23 cellular contexts compared by ENCODE assay signal in the genomic region with DNA sequence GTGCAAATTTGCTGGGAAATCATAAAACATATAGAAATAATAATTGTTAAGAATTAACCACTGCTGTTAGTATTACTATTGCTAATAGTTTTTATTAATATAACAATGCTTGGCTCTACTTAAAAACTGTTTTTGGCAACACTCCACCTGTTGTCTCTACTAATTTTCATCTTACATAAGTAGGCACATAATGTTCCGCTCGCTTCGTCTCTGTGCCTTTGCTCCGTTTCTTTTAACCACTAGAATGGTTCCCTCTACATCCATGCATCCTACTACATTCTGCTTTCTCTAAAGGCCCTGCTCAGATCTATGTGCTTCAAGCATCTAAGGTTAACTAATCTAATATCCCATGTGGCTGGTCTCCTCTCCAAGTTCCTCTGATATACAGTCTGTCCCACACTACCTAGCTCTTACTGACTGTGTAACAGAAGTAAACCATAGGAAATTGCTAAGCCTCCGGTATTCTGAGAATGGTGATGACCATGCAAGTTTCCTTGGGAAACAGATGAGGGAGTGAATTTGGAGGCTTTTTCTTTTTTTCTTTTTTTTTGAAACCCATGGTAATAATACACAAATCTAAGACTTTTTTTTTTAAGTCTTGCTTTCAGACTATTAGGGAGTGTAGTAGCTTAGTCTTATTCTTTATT.
DNase-seq lines count a peak whose midpoint lies in the region; ATAC-seq and TF ChIP-seq lines count a peak whose summit lies in the region.
"Had no signal": no experiment of that assay in that cellular context is flagged by ENCODE, and none has a peak within 500 bp of the region (broad histone marks: within the 10 kb centered on the region; RNA-seq: fewer than 3 reads in every experiment).

No MANE protein-coding gene starts in this region.

- no peak for ATAC-seq in GM23338
- ATAC-seq in GM19328 (IDR thresholded peaks at IDR 0.05; ENCODE audit: unreplicated experiment), result no peak
- ATAC-seq in GM21529 (IDR thresholded peaks at IDR 0.05; ENCODE audit: unreplicated experiment), result no peak

- H3K4me1 ChIP-seq in GM23338 (ENCODE audit: insufficient read depth), result peaks cover 28% of the 10 kb centered on the region
- H3K4me1 ChIP-seq in spleen, result peaks cover 0 to 21% (median 11%) of the 10 kb centered on the region in 6 donors
- H3K4me1 ChIP-seq: SJCRH30 had no signal

- intact Hi-C loops in spleen (cut with DNase I; ENCODE audit: low total_unique reads), result no loop called here

- no peak for TF ChIP-seq POLR2A in spleen (IDR thresholded peaks at IDR 0.05)

- no peaks in the 10 kb centered on the region for H3F3A ChIP-seq in GM23338 (replicated peaks; ENCODE audit: low read depth)

- no peaks in the 10 kb centered on the region for H3K9me3 ChIP-seq in spleen
- H3K9me3 ChIP-seq: adrenal gland, psoas muscle, SJCRH30, stomach had no signal

- DNase-seq in GM23338 (ENCODE audit: low spot score) (no peak), fibroblast of pulmonary artery (ENCODE audit: low read depth) (peak; percentile 19), spleen (no peak), AML-193 (lab: John Stamatoyannopoulos, UW) (no peak)
- DNase-seq: activated CD4-positive, alpha-beta memory T cell treated with anti-CD3 and anti-CD28 coated beads for 36 hours; activated gamma-delta T cell treated with Interleukin-2 at 50 U/mL for 16 hours; central memory CD4-positive, alpha-beta T cell; glutamatergic neuron; KBM-7; MV-4-11; NCI-H187; NCI-H774; psoas muscle; SJCRH30; stimulated activated CD4-positive, alpha-beta T cell treated with anti-CD3 and anti-CD28 coated beads, Interleukin-4, amount 100 ng/mL, for 4 hours; stomach; T-helper 1 cell; trophoblast cell; WERI-Rb-1 had no signal

- H3K4me3 ChIP-seq in GM23338, result no peak overlapping the region
- H3K4me3 ChIP-seq in fibroblast of pulmonary artery (replicated peaks; ENCODE audit: low read depth, low read length), result no peak overlapping the region
- H3K4me3 ChIP-seq in spleen, result no peak overlapping the region
- H3K4me3 ChIP-seq: adrenal gland, psoas muscle, SJCRH30, stomach had no signal

- H3K27me3 ChIP-seq in GM23338 (ENCODE audit: insufficient read depth), result no peaks in the 10 kb centered on the region
- H3K27me3 ChIP-seq in spleen (replicated peaks in 1 of 7), result peaks cover 0 to 4% (median 0%) of the 10 kb centered on the region in 7 donors
- H3K27me3 ChIP-seq: adrenal gland, SJCRH30, stomach had no signal

- peaks cover 28% of the 10 kb centered on the region for H3K4me1 Mint-ChIP-seq in GM23338

- no peak overlapping the region for H2AFZ ChIP-seq in GM23338

- 41 to 50% (median 46%) methylated on average over 5 of the region's 5 CpGs for WGBS in spleen, 5 donors

- peaks cover 37% of the 10 kb centered on the region; the same call in 2 of the 3 replicates for H3K36me3 Mint-ChIP-seq in GM23338 (ENCODE audit: low read depth)
- H3K36me3 Mint-ChIP-seq: activated CD4-positive, alpha-beta memory T cell treated with anti-CD3 and anti-CD28 coated beads for 36 hours had no signal

- H3K4me3 Mint-ChIP-seq in GM23338, result no peak overlapping the region
- H3K4me3 Mint-ChIP-seq: activated CD4-positive, alpha-beta memory T cell treated with anti-CD3 and anti-CD28 coated beads for 36 hours had no signal

- H4K20me1 ChIP-seq in GM23338 (replicated peaks; ENCODE audit: insufficient read depth), result no peaks in the 10 kb centered on the region

- peak overlapping the region; percentile 52 for H3K27ac Mint-ChIP-seq in GM23338
- H3K27ac Mint-ChIP-seq: activated CD4-positive, alpha-beta memory T cell treated with anti-CD3 and anti-CD28 coated beads for 36 hours had no signal

- H3K79me2 ChIP-seq in GM23338 (replicated peaks; ENCODE audit: insufficient read depth), result no peaks in the 10 kb centered on the region

- H3K4me2 ChIP-seq in GM23338, result peak overlapping the region; percentile 21

- no peaks in the 10 kb centered on the region for H3K36me3 ChIP-seq in GM23338 (ENCODE audit: insufficient read depth)
- H3K36me3 ChIP-seq in spleen, result peaks cover 0 to 14% (median 3%) of the 10 kb centered on the region in 6 donors
- H3K36me3 ChIP-seq: SJCRH30, stomach, WERI-Rb-1 had no signal

- no peaks in the 10 kb centered on the region for H3K27me3 Mint-ChIP-seq in GM23338 (ENCODE audit: insufficient read depth, low read depth, poor library complexity)

- TF ChIP-seq CTCF in GM23338 (conservative IDR thresholded peaks at IDR 0.05; ENCODE audit: low read depth in 2 of 2) (no peak), VCaP (conservative IDR thresholded peaks at IDR 0.05) (no peak), fibroblast of pulmonary artery (IDR thresholded peaks at IDR 0.05; ENCODE audit: low read length, missing control alignments) (no peak), spleen (IDR thresholded peaks at IDR 0.05 in 8 of 11, conservative IDR thresholded peaks at IDR 0.05 in 3 of 11) (no peak)

- H3K27ac ChIP-seq in GM23338 (ENCODE audit: low read depth) (no peak overlapping the region), VCaP (peak overlapping the region; percentile 51), spleen (peak overlapping the region in 6 of 8 donors; percentile 27 to 68 (median 52))
- H3K27ac ChIP-seq: psoas muscle, SJCRH30, WERI-Rb-1 had no signal

- no peaks in the 10 kb centered on the region; the same call in 1 of the 2 replicates for H3K9me2 ChIP-seq in GM23338 (ENCODE audit: insufficient read depth)

- no peaks in the 10 kb centered on the region for H3K9me3 Mint-ChIP-seq in GM23338
- H3K9me3 Mint-ChIP-seq: activated CD4-positive, alpha-beta memory T cell treated with anti-CD3 and anti-CD28 coated beads for 36 hours had no signal

TF ChIP-seq in GM23338, 12 proteins besides CTCF, POLR2A, EP300 and RAD21 (continues in another document):
- TF ChIP-seq, protein P1, sequence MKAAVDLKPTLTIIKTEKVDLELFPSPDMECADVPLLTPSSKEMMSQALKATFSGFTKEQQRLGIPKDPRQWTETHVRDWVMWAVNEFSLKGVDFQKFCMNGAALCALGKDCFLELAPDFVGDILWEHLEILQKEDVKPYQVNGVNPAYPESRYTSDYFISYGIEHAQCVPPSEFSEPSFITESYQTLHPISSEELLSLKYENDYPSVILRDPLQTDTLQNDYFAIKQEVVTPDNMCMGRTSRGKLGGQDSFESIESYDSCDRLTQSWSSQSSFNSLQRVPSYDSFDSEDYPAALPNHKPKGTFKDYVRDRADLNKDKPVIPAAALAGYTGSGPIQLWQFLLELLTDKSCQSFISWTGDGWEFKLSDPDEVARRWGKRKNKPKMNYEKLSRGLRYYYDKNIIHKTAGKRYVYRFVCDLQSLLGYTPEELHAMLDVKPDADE (IDR thresholded peaks at IDR 0.05), result no peak
- TF ChIP-seq NANOG (IDR thresholded peaks at IDR 0.05; ENCODE audit: borderline replicate concordance), result no peak
- TF ChIP-seq, protein P2, sequence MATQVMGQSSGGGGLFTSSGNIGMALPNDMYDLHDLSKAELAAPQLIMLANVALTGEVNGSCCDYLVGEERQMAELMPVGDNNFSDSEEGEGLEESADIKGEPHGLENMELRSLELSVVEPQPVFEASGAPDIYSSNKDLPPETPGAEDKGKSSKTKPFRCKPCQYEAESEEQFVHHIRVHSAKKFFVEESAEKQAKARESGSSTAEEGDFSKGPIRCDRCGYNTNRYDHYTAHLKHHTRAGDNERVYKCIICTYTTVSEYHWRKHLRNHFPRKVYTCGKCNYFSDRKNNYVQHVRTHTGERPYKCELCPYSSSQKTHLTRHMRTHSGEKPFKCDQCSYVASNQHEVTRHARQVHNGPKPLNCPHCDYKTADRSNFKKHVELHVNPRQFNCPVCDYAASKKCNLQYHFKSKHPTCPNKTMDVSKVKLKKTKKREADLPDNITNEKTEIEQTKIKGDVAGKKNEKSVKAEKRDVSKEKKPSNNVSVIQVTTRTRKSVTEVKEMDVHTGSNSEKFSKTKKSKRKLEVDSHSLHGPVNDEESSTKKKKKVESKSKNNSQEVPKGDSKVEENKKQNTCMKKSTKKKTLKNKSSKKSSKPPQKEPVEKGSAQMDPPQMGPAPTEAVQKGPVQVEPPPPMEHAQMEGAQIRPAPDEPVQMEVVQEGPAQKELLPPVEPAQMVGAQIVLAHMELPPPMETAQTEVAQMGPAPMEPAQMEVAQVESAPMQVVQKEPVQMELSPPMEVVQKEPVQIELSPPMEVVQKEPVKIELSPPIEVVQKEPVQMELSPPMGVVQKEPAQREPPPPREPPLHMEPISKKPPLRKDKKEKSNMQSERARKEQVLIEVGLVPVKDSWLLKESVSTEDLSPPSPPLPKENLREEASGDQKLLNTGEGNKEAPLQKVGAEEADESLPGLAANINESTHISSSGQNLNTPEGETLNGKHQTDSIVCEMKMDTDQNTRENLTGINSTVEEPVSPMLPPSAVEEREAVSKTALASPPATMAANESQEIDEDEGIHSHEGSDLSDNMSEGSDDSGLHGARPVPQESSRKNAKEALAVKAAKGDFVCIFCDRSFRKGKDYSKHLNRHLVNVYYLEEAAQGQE (IDR thresholded peaks at IDR 0.05; ENCODE audit: unreplicated experiment), result no peak
